Comparison of ENCODE assay signal across 1 cellular context in the genomic region with DNA sequence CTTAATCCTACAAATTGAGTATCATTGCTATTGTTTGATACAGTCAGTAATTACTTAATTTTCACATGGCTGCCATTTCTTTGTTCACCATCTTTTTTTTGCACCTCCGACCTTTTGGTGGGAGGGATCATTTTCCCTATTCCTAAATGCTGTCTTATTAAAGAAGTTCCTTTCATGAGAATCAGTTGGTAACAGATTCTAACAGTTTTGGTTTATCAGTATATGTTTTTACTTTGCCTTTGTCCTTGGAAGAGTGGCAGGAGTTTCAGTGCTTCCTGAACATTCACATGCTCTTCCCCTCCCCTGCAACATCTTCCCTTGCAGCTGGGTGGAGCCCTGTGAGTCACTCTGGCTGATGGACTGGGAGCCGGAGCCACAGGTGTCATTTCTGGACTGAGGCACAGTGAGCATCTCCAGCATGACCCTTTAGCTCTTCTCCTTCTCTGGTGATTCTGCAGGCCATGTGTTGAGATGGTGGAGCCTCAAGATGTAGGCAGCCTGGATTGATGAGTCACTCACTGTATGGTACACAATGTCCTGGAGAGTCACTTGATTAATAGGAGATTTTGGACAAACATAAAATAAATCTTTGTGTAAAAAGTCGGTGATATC.
TF ChIP-seq lines count a peak whose summit lies in the region.

No MANE protein-coding gene starts in this region.

TF ChIP-seq in GM23338, 12 proteins besides CTCF, POLR2A, EP300 and RAD21 (continued from another document):
- TF ChIP-seq, protein P1, sequence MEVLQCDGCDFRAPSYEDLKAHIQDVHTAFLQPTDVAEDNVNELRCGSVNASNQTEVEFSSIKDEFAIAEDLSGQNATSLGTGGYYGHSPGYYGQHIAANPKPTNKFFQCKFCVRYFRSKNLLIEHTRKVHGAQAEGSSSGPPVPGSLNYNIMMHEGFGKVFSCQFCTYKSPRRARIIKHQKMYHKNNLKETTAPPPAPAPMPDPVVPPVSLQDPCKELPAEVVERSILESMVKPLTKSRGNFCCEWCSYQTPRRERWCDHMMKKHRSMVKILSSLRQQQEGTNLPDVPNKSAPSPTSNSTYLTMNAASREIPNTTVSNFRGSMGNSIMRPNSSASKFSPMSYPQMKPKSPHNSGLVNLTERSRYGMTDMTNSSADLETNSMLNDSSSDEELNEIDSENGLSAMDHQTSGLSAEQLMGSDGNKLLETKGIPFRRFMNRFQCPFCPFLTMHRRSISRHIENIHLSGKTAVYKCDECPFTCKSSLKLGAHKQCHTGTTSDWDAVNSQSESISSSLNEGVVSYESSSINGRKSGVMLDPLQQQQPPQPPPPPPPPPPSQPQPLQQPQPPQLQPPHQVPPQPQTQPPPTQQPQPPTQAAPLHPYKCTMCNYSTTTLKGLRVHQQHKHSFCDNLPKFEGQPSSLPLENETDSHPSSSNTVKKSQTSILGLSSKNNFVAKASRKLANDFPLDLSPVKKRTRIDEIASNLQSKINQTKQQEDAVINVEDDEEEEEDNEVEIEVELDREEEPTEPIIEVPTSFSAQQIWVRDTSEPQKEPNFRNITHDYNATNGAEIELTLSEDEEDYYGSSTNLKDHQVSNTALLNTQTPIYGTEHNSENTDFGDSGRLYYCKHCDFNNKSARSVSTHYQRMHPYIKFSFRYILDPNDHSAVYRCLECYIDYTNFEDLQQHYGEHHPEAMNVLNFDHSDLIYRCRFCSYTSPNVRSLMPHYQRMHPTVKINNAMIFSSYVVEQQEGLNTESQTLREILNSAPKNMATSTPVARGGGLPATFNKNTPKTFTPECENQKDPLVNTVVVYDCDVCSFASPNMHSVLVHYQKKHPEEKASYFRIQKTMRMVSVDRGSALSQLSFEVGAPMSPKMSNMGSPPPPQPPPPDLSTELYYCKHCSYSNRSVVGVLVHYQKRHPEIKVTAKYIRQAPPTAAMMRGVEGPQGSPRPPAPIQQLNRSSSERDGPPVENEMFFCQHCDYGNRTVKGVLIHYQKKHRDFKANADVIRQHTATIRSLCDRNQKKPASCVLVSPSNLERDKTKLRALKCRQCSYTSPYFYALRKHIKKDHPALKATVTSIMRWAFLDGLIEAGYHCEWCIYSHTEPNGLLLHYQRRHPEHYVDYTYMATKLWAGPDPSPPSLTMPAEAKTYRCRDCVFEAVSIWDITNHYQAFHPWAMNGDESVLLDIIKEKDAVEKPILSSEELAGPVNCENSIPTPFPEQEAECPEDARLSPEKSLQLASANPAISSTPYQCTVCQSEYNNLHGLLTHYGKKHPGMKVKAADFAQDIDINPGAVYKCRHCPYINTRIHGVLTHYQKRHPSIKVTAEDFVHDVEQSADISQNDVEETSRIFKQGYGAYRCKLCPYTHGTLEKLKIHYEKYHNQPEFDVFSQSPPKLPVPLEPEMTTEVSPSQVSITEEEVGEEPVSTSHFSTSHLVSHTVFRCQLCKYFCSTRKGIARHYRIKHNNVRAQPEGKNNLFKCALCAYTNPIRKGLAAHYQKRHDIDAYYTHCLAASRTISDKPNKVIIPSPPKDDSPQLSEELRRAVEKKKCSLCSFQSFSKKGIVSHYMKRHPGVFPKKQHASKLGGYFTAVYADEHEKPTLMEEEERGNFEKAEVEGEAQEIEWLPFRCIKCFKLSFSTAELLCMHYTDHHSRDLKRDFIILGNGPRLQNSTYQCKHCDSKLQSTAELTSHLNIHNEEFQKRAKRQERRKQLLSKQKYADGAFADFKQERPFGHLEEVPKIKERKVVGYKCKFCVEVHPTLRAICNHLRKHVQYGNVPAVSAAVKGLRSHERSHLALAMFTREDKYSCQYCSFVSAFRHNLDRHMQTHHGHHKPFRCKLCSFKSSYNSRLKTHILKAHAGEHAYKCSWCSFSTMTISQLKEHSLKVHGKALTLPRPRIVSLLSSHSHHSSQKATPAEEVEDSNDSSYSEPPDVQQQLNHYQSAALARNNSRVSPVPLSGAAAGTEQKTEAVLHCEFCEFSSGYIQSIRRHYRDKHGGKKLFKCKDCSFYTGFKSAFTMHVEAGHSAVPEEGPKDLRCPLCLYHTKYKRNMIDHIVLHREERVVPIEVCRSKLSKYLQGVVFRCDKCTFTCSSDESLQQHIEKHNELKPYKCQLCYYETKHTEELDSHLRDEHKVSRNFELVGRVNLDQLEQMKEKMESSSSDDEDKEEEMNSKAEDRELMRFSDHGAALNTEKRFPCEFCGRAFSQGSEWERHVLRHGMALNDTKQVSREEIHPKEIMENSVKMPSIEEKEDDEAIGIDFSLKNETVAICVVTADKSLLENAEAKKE (CRISPR knock-in tag; IDR thresholded peaks at IDR 0.05) = no peak
- TF ChIP-seq EZH2phosphoT487 (IDR thresholded peaks at IDR 0.05; ENCODE audit: unreplicated experiment) (no peak), JUNB (IDR thresholded peaks at IDR 0.05; ENCODE audit: unreplicated experiment) (no peak)
